Comparison of ENCODE assay signal across 1 cellular context in genomic region chr19:30371960-30372824, GRCh38.
TF ChIP-seq lines count a peak whose summit lies in the region.

ZNF536 (plus strand) TSS chr19:30372384; CDS start chr19:30443563, 71,179 bp downstream.

TF ChIP-seq in GM23338, 12 proteins besides CTCF, POLR2A, EP300 and RAD21 (continued from another document):
- TF ChIP-seq ZNF462 (CRISPR knock-in tag; IDR thresholded peaks at IDR 0.05) (no peak), STAT1 (IDR thresholded peaks at IDR 0.05; ENCODE audit: unreplicated experiment) (no peak), EZH2phosphoT487 (IDR thresholded peaks at IDR 0.05; ENCODE audit: unreplicated experiment) (no peak), EZH2 (IDR thresholded peaks at IDR 0.05; ENCODE audit: low read depth, unreplicated experiment) (no peak), POLR2AphosphoS5 (IDR thresholded peaks at IDR 0.05; ENCODE audit: low read depth) (no peak), CREB1 (CRISPR knock-in tag; IDR thresholded peaks at IDR 0.05; ENCODE audit: low read depth) (no peak)
- TF ChIP-seq, protein P1, sequence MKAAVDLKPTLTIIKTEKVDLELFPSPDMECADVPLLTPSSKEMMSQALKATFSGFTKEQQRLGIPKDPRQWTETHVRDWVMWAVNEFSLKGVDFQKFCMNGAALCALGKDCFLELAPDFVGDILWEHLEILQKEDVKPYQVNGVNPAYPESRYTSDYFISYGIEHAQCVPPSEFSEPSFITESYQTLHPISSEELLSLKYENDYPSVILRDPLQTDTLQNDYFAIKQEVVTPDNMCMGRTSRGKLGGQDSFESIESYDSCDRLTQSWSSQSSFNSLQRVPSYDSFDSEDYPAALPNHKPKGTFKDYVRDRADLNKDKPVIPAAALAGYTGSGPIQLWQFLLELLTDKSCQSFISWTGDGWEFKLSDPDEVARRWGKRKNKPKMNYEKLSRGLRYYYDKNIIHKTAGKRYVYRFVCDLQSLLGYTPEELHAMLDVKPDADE (IDR thresholded peaks at IDR 0.05): no peak
